In the genomic region with DNA sequence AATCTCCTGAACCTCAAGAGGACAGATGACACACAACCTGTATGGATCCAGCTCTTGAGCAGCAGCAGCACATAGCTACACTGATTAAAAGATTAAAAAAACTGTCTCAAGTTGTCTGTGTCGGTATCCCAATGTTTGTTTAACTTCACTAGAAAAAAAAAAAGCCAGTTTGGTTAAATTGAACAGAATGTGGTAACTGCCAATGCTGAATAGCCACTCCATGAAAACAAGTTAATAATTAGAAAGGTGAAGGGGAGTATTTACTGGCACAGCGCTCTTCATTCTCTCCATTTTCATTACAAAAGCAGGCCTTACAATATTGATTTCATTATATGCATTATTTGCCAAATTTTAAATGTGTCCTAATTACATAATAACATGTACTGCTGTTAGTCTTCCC, we compare ENCODE assay signal across 1 cellular context.
TF ChIP-seq lines count a peak whose summit lies in the region.

No MANE protein-coding gene starts in this region.

TF ChIP-seq in GM23338, 12 proteins besides CTCF, POLR2A, EP300 and RAD21:
- TF ChIP-seq, protein P1, sequence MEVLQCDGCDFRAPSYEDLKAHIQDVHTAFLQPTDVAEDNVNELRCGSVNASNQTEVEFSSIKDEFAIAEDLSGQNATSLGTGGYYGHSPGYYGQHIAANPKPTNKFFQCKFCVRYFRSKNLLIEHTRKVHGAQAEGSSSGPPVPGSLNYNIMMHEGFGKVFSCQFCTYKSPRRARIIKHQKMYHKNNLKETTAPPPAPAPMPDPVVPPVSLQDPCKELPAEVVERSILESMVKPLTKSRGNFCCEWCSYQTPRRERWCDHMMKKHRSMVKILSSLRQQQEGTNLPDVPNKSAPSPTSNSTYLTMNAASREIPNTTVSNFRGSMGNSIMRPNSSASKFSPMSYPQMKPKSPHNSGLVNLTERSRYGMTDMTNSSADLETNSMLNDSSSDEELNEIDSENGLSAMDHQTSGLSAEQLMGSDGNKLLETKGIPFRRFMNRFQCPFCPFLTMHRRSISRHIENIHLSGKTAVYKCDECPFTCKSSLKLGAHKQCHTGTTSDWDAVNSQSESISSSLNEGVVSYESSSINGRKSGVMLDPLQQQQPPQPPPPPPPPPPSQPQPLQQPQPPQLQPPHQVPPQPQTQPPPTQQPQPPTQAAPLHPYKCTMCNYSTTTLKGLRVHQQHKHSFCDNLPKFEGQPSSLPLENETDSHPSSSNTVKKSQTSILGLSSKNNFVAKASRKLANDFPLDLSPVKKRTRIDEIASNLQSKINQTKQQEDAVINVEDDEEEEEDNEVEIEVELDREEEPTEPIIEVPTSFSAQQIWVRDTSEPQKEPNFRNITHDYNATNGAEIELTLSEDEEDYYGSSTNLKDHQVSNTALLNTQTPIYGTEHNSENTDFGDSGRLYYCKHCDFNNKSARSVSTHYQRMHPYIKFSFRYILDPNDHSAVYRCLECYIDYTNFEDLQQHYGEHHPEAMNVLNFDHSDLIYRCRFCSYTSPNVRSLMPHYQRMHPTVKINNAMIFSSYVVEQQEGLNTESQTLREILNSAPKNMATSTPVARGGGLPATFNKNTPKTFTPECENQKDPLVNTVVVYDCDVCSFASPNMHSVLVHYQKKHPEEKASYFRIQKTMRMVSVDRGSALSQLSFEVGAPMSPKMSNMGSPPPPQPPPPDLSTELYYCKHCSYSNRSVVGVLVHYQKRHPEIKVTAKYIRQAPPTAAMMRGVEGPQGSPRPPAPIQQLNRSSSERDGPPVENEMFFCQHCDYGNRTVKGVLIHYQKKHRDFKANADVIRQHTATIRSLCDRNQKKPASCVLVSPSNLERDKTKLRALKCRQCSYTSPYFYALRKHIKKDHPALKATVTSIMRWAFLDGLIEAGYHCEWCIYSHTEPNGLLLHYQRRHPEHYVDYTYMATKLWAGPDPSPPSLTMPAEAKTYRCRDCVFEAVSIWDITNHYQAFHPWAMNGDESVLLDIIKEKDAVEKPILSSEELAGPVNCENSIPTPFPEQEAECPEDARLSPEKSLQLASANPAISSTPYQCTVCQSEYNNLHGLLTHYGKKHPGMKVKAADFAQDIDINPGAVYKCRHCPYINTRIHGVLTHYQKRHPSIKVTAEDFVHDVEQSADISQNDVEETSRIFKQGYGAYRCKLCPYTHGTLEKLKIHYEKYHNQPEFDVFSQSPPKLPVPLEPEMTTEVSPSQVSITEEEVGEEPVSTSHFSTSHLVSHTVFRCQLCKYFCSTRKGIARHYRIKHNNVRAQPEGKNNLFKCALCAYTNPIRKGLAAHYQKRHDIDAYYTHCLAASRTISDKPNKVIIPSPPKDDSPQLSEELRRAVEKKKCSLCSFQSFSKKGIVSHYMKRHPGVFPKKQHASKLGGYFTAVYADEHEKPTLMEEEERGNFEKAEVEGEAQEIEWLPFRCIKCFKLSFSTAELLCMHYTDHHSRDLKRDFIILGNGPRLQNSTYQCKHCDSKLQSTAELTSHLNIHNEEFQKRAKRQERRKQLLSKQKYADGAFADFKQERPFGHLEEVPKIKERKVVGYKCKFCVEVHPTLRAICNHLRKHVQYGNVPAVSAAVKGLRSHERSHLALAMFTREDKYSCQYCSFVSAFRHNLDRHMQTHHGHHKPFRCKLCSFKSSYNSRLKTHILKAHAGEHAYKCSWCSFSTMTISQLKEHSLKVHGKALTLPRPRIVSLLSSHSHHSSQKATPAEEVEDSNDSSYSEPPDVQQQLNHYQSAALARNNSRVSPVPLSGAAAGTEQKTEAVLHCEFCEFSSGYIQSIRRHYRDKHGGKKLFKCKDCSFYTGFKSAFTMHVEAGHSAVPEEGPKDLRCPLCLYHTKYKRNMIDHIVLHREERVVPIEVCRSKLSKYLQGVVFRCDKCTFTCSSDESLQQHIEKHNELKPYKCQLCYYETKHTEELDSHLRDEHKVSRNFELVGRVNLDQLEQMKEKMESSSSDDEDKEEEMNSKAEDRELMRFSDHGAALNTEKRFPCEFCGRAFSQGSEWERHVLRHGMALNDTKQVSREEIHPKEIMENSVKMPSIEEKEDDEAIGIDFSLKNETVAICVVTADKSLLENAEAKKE (CRISPR knock-in tag; IDR thresholded peaks at IDR 0.05), result no peak
- TF ChIP-seq ZNF331 (CRISPR knock-in tag; IDR thresholded peaks at IDR 0.05; ENCODE audit: low read depth), result no peak
- no peak for TF ChIP-seq NANOG (IDR thresholded peaks at IDR 0.05; ENCODE audit: borderline replicate concordance)
- TF ChIP-seq JUNB (IDR thresholded peaks at IDR 0.05; ENCODE audit: unreplicated experiment), result no peak
- TF ChIP-seq CREB1 (CRISPR knock-in tag; IDR thresholded peaks at IDR 0.05; ENCODE audit: low read depth), result no peak
- TF ChIP-seq, protein P2, sequence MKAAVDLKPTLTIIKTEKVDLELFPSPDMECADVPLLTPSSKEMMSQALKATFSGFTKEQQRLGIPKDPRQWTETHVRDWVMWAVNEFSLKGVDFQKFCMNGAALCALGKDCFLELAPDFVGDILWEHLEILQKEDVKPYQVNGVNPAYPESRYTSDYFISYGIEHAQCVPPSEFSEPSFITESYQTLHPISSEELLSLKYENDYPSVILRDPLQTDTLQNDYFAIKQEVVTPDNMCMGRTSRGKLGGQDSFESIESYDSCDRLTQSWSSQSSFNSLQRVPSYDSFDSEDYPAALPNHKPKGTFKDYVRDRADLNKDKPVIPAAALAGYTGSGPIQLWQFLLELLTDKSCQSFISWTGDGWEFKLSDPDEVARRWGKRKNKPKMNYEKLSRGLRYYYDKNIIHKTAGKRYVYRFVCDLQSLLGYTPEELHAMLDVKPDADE (IDR thresholded peaks at IDR 0.05), result no peak
- no peak for TF ChIP-seq POLR2AphosphoS5 (IDR thresholded peaks at IDR 0.05; ENCODE audit: low read depth)
- no peak for TF ChIP-seq STAT1 (IDR thresholded peaks at IDR 0.05; ENCODE audit: unreplicated experiment)
- no peak for TF ChIP-seq EZH2phosphoT487 (IDR thresholded peaks at IDR 0.05; ENCODE audit: unreplicated experiment)
- TF ChIP-seq, protein P3, sequence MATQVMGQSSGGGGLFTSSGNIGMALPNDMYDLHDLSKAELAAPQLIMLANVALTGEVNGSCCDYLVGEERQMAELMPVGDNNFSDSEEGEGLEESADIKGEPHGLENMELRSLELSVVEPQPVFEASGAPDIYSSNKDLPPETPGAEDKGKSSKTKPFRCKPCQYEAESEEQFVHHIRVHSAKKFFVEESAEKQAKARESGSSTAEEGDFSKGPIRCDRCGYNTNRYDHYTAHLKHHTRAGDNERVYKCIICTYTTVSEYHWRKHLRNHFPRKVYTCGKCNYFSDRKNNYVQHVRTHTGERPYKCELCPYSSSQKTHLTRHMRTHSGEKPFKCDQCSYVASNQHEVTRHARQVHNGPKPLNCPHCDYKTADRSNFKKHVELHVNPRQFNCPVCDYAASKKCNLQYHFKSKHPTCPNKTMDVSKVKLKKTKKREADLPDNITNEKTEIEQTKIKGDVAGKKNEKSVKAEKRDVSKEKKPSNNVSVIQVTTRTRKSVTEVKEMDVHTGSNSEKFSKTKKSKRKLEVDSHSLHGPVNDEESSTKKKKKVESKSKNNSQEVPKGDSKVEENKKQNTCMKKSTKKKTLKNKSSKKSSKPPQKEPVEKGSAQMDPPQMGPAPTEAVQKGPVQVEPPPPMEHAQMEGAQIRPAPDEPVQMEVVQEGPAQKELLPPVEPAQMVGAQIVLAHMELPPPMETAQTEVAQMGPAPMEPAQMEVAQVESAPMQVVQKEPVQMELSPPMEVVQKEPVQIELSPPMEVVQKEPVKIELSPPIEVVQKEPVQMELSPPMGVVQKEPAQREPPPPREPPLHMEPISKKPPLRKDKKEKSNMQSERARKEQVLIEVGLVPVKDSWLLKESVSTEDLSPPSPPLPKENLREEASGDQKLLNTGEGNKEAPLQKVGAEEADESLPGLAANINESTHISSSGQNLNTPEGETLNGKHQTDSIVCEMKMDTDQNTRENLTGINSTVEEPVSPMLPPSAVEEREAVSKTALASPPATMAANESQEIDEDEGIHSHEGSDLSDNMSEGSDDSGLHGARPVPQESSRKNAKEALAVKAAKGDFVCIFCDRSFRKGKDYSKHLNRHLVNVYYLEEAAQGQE (IDR thresholded peaks at IDR 0.05; ENCODE audit: unreplicated experiment), result no peak
- no peak for TF ChIP-seq EZH2 (IDR thresholded peaks at IDR 0.05; ENCODE audit: low read depth, unreplicated experiment)
